In the genomic region with DNA sequence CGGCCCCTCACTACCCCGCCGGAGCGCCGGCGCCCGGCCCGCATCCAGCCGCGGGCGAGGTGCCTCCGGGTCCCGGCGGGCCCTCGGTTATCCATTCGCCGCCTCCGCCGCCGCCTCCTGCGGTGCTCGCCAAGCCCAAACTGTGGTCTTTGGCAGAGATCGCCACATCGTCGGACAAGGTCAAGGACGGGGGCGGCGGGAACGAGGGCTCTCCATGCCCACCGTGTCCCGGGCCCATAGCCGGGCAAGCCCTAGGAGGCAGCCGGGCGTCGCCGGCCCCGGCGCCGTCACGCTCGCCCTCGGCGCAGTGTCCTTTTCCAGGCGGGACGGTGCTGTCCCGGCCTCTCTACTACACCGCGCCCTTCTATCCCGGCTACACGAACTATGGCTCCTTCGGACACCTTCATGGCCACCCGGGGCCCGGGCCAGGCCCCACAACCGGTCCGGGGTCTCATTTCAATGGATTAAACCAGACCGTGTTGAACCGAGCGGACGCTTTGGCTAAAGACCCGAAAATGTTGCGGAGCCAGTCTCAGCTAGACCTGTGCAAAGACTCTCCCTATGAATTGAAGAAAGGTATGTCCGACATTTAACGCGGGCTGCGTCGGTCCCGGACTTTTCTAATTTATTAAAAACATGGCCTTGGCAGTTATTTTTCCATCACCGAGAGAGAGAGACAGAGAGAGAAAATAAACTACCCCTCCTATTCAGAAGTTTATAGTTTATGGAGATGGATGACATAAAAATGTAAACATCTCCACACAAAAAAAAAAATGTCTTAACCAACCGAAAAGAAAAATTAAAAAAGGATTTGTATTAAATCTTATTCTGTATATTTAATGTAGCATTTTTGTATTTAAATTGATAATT, we compare ENCODE assay signal across 12 cellular contexts. TPM values are rescaled to one million over a fixed set of nuclear protein-coding genes. Genes with fewer than 3 reads are reported as not detected.
DNase-seq lines count a peak whose midpoint lies in the region; ATAC-seq and TF ChIP-seq lines count a peak whose summit lies in the region.
"Had no signal": no experiment of that assay in that cellular context is flagged by ENCODE, and none has a peak within 500 bp of the region (broad histone marks: within the 10 kb centered on the region; RNA-seq: fewer than 3 reads in every experiment).

No MANE protein-coding gene starts in this region.

- H4K20me1 ChIP-seq in BLaER1 = peaks cover 72% of the 10 kb centered on the region

- peaks cover 17% of the 10 kb centered on the region for H3K36me3 Mint-ChIP-seq in nephron (ENCODE audit: low read depth)

- TF ChIP-seq CTCF in epithelial cell of proximal tubule (conservative IDR thresholded peaks at IDR 0.05; ENCODE audit: low read depth, low read length) (no peak), nephron (IDR thresholded peaks at IDR 0.05; ENCODE audit: unreplicated experiment in 3 of 3) (no peak), omental fat pad (IDR thresholded peaks at IDR 0.05) (no peak)

- H3K36me3 ChIP-seq in BLaER1 (no peaks in the 10 kb centered on the region), H7 (replicated peaks; ENCODE audit: control insufficient read depth, insufficient read depth, low read length) (no peaks in the 10 kb centered on the region)

- ATAC-seq in GM21381 (IDR thresholded peaks at IDR 0.05; ENCODE audit: unreplicated experiment) = no peak
- ATAC-seq in GM18511 (IDR thresholded peaks at IDR 0.05; ENCODE audit: unreplicated experiment) = no peak
- no peak for ATAC-seq in omental fat pad (ENCODE audit: low FRiP score)
- no peak for ATAC-seq in GM21723 (IDR thresholded peaks at IDR 0.05; ENCODE audit: unreplicated experiment)

- H3K4me2 ChIP-seq in BLaER1 = 0 out of 2 replicates have a peak overlapping the region, but pooled peaks have one; percentile 15

- H3K4me3 ChIP-seq in BLaER1 = peak overlapping the region; percentile 17; the same call in 1 of the 2 replicates
- peak overlapping the region; percentile 22 for H3K4me3 ChIP-seq in H7 (ENCODE audit: insufficient read depth, low read depth, low read length)
- peak overlapping the region; percentile 78 for H3K4me3 ChIP-seq in epithelial cell of proximal tubule (ENCODE audit: low read depth, low read length)

- H3K27ac Mint-ChIP-seq in nephron = peak overlapping the region in 1 of 3 experiments; percentile 22

- H3K27me3 ChIP-seq in BLaER1 (peaks cover 87% of the 10 kb centered on the region), H7 (ENCODE audit: control insufficient read depth, insufficient read depth, low read length) (peaks cover 83% of the 10 kb centered on the region)

- H3K9me3 ChIP-seq in BLaER1 = peaks cover 15% of the 10 kb centered on the region

- H3K27ac ChIP-seq in BLaER1 = no peak overlapping the region

- H3K27me3 Mint-ChIP-seq in nephron (ENCODE audit: low read depth) = peaks cover 90% of the 10 kb centered on the region

- H3K4me1 Mint-ChIP-seq in nephron = peaks cover 31% of the 10 kb centered on the region

- no peaks in the 10 kb centered on the region for H3K9me3 Mint-ChIP-seq in nephron

- peaks cover 47% of the 10 kb centered on the region for H3K4me1 ChIP-seq in BLaER1

- H3K4me3 Mint-ChIP-seq in nephron = peak overlapping the region; percentile 68 to 77 (median 76)

- DNase-seq in H7 = peak; percentile 74
- DNase-seq in epithelial cell of proximal tubule (ENCODE audit: low read depth) = no peak
- DNase-seq in omental fat pad (ENCODE audit: low spot score) = no peak
- DNase-seq: effector memory CD4-positive, alpha-beta T cell; GDM1; NCI-H2107; stimulated activated CD4-positive, alpha-beta T cell treated with anti-CD3 and anti-CD28 coated beads, Interleukin-2, amount 100 ng/mL, for 48 hours had no signal

- H3K9ac ChIP-seq in BLaER1 = no peak overlapping the region

RNA-seq across cellular contexts. Expression of a gene that starts 2.9 kb away (rescaled TPM):
- 1.2 and 1.5 TPM in 2 replicates for total RNA-seq in H7 (2014; rRNA removed; shearing (Covaris generic))
- total RNA-seq in epithelial cell of proximal tubule (15.3 and 17.4 TPM in 2 replicates), omental fat pad (not detected)

Comparison
In these comparisons a context has a peak if more than half of its experiments do, and no peak if none do; other contexts are left out.
1. H3K4me3 ChIP-seq: peak in every context shown above with its lines; median percentile 78 in epithelial cell of proximal tubule; 22 in H7; 17 in BLaER1.